In the genomic region with DNA sequence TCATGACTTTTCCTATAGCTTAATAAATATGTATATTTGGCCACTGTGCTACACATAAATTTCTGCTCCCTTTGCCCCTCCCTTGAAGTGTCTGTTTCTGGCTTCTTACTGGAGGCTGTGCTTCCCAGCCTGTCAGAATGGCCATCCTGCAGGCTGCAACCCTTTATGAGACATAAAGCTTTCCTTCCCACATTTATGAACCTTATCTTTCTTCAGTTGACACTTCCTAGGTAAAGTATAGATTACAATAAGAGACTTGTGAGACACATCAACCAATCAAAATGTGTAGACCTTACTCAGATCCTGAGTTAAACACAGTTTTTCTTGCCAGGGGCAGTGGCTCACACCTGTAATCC, we compare ENCODE assay signal across 1 cellular context.
TF ChIP-seq lines count a peak whose summit lies in the region.

No MANE protein-coding gene starts in this region.

TF ChIP-seq in K562, 482 proteins besides CTCF, POLR2A, EP300 and RAD21 (continued from another document):
- TF ChIP-seq PHF20 (IDR thresholded peaks at IDR 0.05; ENCODE audit: partially characterized antibody) (no peak), LCOR (CRISPR knock-in tag; IDR thresholded peaks at IDR 0.05) (no peak), TOE1 (IDR thresholded peaks at IDR 0.05; ENCODE audit: borderline replicate concordance) (no peak), TOE1 (CRISPR knock-in tag; IDR thresholded peaks at IDR 0.05; ENCODE audit: borderline replicate concordance, low read depth) (no peak), ZNF146 (CRISPR knock-in tag; IDR thresholded peaks at IDR 0.05; ENCODE audit: unreplicated experiment) (no peak), FOXA3 (CRISPR knock-in tag; conservative IDR thresholded peaks at IDR 0.05 in 1 of 2, IDR thresholded peaks at IDR 0.05 in 1 of 2) (0 out of 4 replicates have a peak, but pooled peaks of 1 of the 2 experiments have one; percentile 17), ZNF165 (CRISPR knock-in tag; IDR thresholded peaks at IDR 0.05; ENCODE audit: borderline replicate concordance) (0 out of 2 replicates have a peak, but pooled peaks have one; percentile 31), SIN3B (IDR thresholded peaks at IDR 0.05; ENCODE audit: low read depth) (no peak), NRF1 (conservative IDR thresholded peaks at IDR 0.05 in 1 of 2, IDR thresholded peaks at IDR 0.05 in 1 of 2) (0 out of 4 replicates have a peak, but pooled peaks of 1 of the 2 experiments have one; percentile 8), MEF2A (IDR thresholded peaks at IDR 0.05; ENCODE audit: control insufficient read depth, low read depth, low read length) (no peak), POLR2AphosphoS5 (IDR thresholded peaks at IDR 0.05; ENCODE audit: control insufficient read depth, insufficient read depth, low read depth, low read length) (no peak), MAZ (CRISPR knock-in tag; conservative IDR thresholded peaks at IDR 0.05 in 1 of 2, IDR thresholded peaks at IDR 0.05 in 1 of 2) (no peak), L3MBTL2 (IDR thresholded peaks at IDR 0.05) (peak; percentile 7; the same call in 1 of the 2 replicates)
- TF ChIP-seq, protein P1, sequence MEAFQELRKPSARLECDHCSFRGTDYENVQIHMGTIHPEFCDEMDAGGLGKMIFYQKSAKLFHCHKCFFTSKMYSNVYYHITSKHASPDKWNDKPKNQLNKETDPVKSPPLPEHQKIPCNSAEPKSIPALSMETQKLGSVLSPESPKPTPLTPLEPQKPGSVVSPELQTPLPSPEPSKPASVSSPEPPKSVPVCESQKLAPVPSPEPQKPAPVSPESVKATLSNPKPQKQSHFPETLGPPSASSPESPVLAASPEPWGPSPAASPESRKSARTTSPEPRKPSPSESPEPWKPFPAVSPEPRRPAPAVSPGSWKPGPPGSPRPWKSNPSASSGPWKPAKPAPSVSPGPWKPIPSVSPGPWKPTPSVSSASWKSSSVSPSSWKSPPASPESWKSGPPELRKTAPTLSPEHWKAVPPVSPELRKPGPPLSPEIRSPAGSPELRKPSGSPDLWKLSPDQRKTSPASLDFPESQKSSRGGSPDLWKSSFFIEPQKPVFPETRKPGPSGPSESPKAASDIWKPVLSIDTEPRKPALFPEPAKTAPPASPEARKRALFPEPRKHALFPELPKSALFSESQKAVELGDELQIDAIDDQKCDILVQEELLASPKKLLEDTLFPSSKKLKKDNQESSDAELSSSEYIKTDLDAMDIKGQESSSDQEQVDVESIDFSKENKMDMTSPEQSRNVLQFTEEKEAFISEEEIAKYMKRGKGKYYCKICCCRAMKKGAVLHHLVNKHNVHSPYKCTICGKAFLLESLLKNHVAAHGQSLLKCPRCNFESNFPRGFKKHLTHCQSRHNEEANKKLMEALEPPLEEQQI (IDR thresholded peaks at IDR 0.05), result no peak
- TF ChIP-seq, protein P2, sequence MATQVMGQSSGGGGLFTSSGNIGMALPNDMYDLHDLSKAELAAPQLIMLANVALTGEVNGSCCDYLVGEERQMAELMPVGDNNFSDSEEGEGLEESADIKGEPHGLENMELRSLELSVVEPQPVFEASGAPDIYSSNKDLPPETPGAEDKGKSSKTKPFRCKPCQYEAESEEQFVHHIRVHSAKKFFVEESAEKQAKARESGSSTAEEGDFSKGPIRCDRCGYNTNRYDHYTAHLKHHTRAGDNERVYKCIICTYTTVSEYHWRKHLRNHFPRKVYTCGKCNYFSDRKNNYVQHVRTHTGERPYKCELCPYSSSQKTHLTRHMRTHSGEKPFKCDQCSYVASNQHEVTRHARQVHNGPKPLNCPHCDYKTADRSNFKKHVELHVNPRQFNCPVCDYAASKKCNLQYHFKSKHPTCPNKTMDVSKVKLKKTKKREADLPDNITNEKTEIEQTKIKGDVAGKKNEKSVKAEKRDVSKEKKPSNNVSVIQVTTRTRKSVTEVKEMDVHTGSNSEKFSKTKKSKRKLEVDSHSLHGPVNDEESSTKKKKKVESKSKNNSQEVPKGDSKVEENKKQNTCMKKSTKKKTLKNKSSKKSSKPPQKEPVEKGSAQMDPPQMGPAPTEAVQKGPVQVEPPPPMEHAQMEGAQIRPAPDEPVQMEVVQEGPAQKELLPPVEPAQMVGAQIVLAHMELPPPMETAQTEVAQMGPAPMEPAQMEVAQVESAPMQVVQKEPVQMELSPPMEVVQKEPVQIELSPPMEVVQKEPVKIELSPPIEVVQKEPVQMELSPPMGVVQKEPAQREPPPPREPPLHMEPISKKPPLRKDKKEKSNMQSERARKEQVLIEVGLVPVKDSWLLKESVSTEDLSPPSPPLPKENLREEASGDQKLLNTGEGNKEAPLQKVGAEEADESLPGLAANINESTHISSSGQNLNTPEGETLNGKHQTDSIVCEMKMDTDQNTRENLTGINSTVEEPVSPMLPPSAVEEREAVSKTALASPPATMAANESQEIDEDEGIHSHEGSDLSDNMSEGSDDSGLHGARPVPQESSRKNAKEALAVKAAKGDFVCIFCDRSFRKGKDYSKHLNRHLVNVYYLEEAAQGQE (CRISPR knock-in tag; IDR thresholded peaks at IDR 0.05; ENCODE audit: low read depth), result peak; percentile 28; the same call in 1 of the 2 replicates
- TF ChIP-seq, protein P3, sequence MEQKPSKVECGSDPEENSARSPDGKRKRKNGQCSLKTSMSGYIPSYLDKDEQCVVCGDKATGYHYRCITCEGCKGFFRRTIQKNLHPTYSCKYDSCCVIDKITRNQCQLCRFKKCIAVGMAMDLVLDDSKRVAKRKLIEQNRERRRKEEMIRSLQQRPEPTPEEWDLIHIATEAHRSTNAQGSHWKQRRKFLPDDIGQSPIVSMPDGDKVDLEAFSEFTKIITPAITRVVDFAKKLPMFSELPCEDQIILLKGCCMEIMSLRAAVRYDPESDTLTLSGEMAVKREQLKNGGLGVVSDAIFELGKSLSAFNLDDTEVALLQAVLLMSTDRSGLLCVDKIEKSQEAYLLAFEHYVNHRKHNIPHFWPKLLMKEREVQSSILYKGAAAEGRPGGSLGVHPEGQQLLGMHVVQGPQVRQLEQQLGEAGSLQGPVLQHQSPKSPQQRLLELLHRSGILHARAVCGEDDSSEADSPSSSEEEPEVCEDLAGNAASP (IDR thresholded peaks at IDR 0.05), result no peak
